In genomic region chr22:33272180-33272579, GRCh38 we compare ENCODE assay signal across 1 cellular context.
TF ChIP-seq lines count a peak whose summit lies in the region.

No MANE protein-coding gene starts in this region.

TF ChIP-seq in HepG2, 621 proteins besides CTCF, POLR2A, EP300 and RAD21 (continued from another document and continues in another):
- TF ChIP-seq TRIM24 (CRISPR knock-in tag; IDR thresholded peaks at IDR 0.05): no peak
- TF ChIP-seq ZHX2 (IDR thresholded peaks at IDR 0.05; ENCODE audit: low read depth): no peak
- TF ChIP-seq ZHX2 (CRISPR knock-in tag; IDR thresholded peaks at IDR 0.05; ENCODE audit: borderline replicate concordance): no peak
- no peak for TF ChIP-seq NPAS2 (CRISPR knock-in tag; IDR thresholded peaks at IDR 0.05; ENCODE audit: borderline replicate concordance)
- TF ChIP-seq ZNF569 (CRISPR knock-in tag; IDR thresholded peaks at IDR 0.05; ENCODE audit: borderline replicate concordance): no peak
- TF ChIP-seq HMGXB4 (CRISPR knock-in tag; IDR thresholded peaks at IDR 0.05; ENCODE audit: borderline replicate concordance in 1 of 2, low read depth in 1 of 2): no peak
- TF ChIP-seq ZNF20 (CRISPR knock-in tag; IDR thresholded peaks at IDR 0.05): no peak
- no peak for TF ChIP-seq ZNF800 (CRISPR knock-in tag; IDR thresholded peaks at IDR 0.05)
- TF ChIP-seq PAX8 (CRISPR knock-in tag; IDR thresholded peaks at IDR 0.05; ENCODE audit: borderline replicate concordance): no peak
- no peak for TF ChIP-seq NFKBIZ (CRISPR knock-in tag; IDR thresholded peaks at IDR 0.05)
- no peak for TF ChIP-seq ATF6 (CRISPR knock-in tag; conservative IDR thresholded peaks at IDR 0.05)
- TF ChIP-seq MTERF4 (CRISPR knock-in tag; IDR thresholded peaks at IDR 0.05): no peak
- no peak for TF ChIP-seq ZSCAN20 (CRISPR knock-in tag; IDR thresholded peaks at IDR 0.05; ENCODE audit: borderline replicate concordance)
- no peak for TF ChIP-seq RBM22 (optimal IDR thresholded peaks at IDR 0.05; ENCODE audit: low read length)
- TF ChIP-seq RBFOX2 (IDR thresholded peaks at IDR 0.05; ENCODE audit: low read depth, low read length): no peak
- TF ChIP-seq DBP (CRISPR knock-in tag; IDR thresholded peaks at IDR 0.05; ENCODE audit: not compliant biosample characterization): no peak
- TF ChIP-seq SNAPC4 (CRISPR knock-in tag; IDR thresholded peaks at IDR 0.05): no peak
- no peak for TF ChIP-seq ZNF143 (CRISPR knock-in tag; IDR thresholded peaks at IDR 0.05)
- no peak for TF ChIP-seq ZIK1 (CRISPR knock-in tag; IDR thresholded peaks at IDR 0.05; ENCODE audit: borderline replicate concordance, low read depth)
- no peak for TF ChIP-seq SP1 (IDR thresholded peaks at IDR 0.05)
- no peak for TF ChIP-seq SP1 (CRISPR knock-in tag; IDR thresholded peaks at IDR 0.05)
- TF ChIP-seq TEF (CRISPR knock-in tag; IDR thresholded peaks at IDR 0.05): no peak
- no peak for TF ChIP-seq ZC3H13 (CRISPR knock-in tag; IDR thresholded peaks at IDR 0.05)
- TF ChIP-seq NCOA1 (CRISPR knock-in tag; IDR thresholded peaks at IDR 0.05): no peak
- TF ChIP-seq MXI1 (IDR thresholded peaks at IDR 0.05; ENCODE audit: borderline replicate concordance, low read depth, low read length): peak; percentile 34; the same call in 1 of the 3 replicates
- no peak for TF ChIP-seq BATF2 (CRISPR knock-in tag; IDR thresholded peaks at IDR 0.05)
- no peak for TF ChIP-seq ATF3 (CRISPR knock-in tag; IDR thresholded peaks at IDR 0.05)
- no peak for TF ChIP-seq ZNF841 (CRISPR knock-in tag; IDR thresholded peaks at IDR 0.05; ENCODE audit: borderline replicate concordance)
- no peak for TF ChIP-seq YY1 (IDR thresholded peaks at IDR 0.05; ENCODE audit: insufficient read depth, insufficient replicate concordance, low read depth, low read length)
- TF ChIP-seq ZNF839 (CRISPR knock-in tag; IDR thresholded peaks at IDR 0.05; ENCODE audit: borderline replicate concordance): no peak
- TF ChIP-seq SP2 (CRISPR knock-in tag; IDR thresholded peaks at IDR 0.05): no peak
- no peak for TF ChIP-seq CREBL2 (CRISPR knock-in tag; IDR thresholded peaks at IDR 0.05; ENCODE audit: borderline replicate concordance)
- no peak for TF ChIP-seq CC2D1A (CRISPR knock-in tag; IDR thresholded peaks at IDR 0.05)
- no peak for TF ChIP-seq ZFP36 (IDR thresholded peaks at IDR 0.05; ENCODE audit: borderline replicate concordance, low read depth, low read length, partially characterized antibody)
- TF ChIP-seq TRAFD1 (CRISPR knock-in tag; IDR thresholded peaks at IDR 0.05; ENCODE audit: borderline replicate concordance): no peak
- TF ChIP-seq MEIS1 (CRISPR knock-in tag; IDR thresholded peaks at IDR 0.05; ENCODE audit: borderline replicate concordance): no peak
